Comparison of ENCODE assay signal across 33 cellular contexts in genomic region chr1:205337481-205337880, GRCh38. TPM values are rescaled to one million over a fixed set of nuclear protein-coding genes. Genes with fewer than 3 reads are reported as not detected.
"Had no signal": no experiment of that assay in that cellular context is flagged by ENCODE, and none has a peak within 500 bp of the region (broad histone marks: within the 10 kb centered on the region; RNA-seq: fewer than 3 reads in every experiment).

No MANE protein-coding gene starts in this region.

- DNase-seq: activated CD4-positive, alpha-beta T cell treated with anti-CD3 and anti-CD28 coated beads for 1 hour; activated CD4-positive, alpha-beta T cell treated with anti-CD3 and anti-CD28 coated beads for 48 hours; activated CD4-positive, alpha-beta T cell treated with anti-CD3 and anti-CD28 coated beads, Interleukin-2, amount 50 U/mL, for 48 hours; activated CD4-positive, CD25-positive, alpha-beta regulatory T cell; activated CD8-positive, alpha-beta T cell treated with anti-CD3 and anti-CD28 coated beads, Interleukin-2, amount 10 ng/mL, durations not matched to agents 7 days and 5 days; activated naive CD4-positive, alpha-beta T cell treated with anti-CD3 and anti-CD28 coated beads, Interleukin-2, amount 50 U/mL, for 16 hours; activated naive CD8-positive, alpha-beta T cell treated with anti-CD3 and anti-CD28 coated beads, Interleukin-2, amount 10 ng/mL, durations not matched to agents 7 days and 5 days; activated T-cell treated with anti-CD3 and anti-CD28 coated beads, Interleukin-2, amount 50 U/mL, for 24 hours; amygdala; Kasumi-1; KG1; MM.1S; MV-4-11; NCI-H1092; NCI-H1436 treated with DMSO at 0.1 percent for 48 hours; NCI-H1694 treated with DMSO at 0.1 percent for 48 hours; NCI-H2029; NCI-H510A; NCI-H526; NCI-H774; NK-92 treated with Interleukin-12 subunit alpha and Interleukin-12 subunit beta, amount 100 ng/mL, for 24 hours; PC-3; Peyer's patch; RPMI8226; SHP77 treated with DMSO at 0.1 percent for 48 hours; SK-N-SH; T-helper 17 cell had no signal

- H3K4me2 ChIP-seq: SK-N-SH had no signal

- H3K36me3 ChIP-seq: ascending aorta, breast epithelium, Peyer's patch, SJSA1 had no signal

- H3K4me3 Mint-ChIP-seq: activated CD8-positive, alpha-beta T cell treated with anti-CD3 and anti-CD28 coated beads, Interleukin-2, amount 10 ng/mL, durations not matched to agents 7 days and 5 days; activated naive CD8-positive, alpha-beta T cell treated with anti-CD3 and anti-CD28 coated beads, Interleukin-2, amount 10 ng/mL, durations not matched to agents 7 days and 5 days; activated T-cell treated with anti-CD3 and anti-CD28 coated beads, Interleukin-2, amount 50 U/mL, for 24 hours; activated T-helper 1 cell treated with anti-CD3 and anti-CD28 coated beads, Interleukin-12 subunit alpha, Interleukin-12 subunit beta, Interleukin-2, Interleukin-4 antibody, amounts not matched to agents 30 ng/mL and 10 ng/mL and 1 ng/mL, durations not matched to agents 14 hours and 24 hours and 36 hours; T-helper 17 cell had no signal

- H3K27me3 ChIP-seq: ascending aorta, breast epithelium, Peyer's patch had no signal

- H3K4me1 ChIP-seq: ascending aorta, breast epithelium, Peyer's patch, SJSA1 had no signal

- H3K36me3 Mint-ChIP-seq: activated naive CD8-positive, alpha-beta T cell treated with anti-CD3 and anti-CD28 coated beads, Interleukin-2, amount 10 ng/mL, durations not matched to agents 7 days and 5 days had no signal

- H3K27ac ChIP-seq: ascending aorta, breast epithelium, Peyer's patch, SJSA1, VCaP had no signal

- H3K4me3 ChIP-seq: ascending aorta, breast epithelium, Peyer's patch, SJSA1 had no signal

- H3K9ac ChIP-seq: SK-N-SH had no signal

- H3K9me3 ChIP-seq: ascending aorta, breast epithelium, Peyer's patch, SJSA1, SK-N-SH had no signal

- H3K27ac Mint-ChIP-seq: activated CD8-positive, alpha-beta T cell treated with anti-CD3 and anti-CD28 coated beads, Interleukin-2, amount 10 ng/mL, durations not matched to agents 7 days and 5 days; activated naive CD8-positive, alpha-beta T cell treated with anti-CD3 and anti-CD28 coated beads, Interleukin-2, amount 10 ng/mL, durations not matched to agents 7 days and 5 days; activated T-cell treated with anti-CD3 and anti-CD28 coated beads, Interleukin-2, amount 50 U/mL, for 24 hours; activated T-helper 1 cell treated with anti-CD3 and anti-CD28 coated beads, Interleukin-12 subunit alpha, Interleukin-12 subunit beta, Interleukin-2, Interleukin-4 antibody, amounts not matched to agents 30 ng/mL and 10 ng/mL and 1 ng/mL, durations not matched to agents 14 hours and 24 hours and 36 hours; T-helper 17 cell had no signal

- H3K9me2 ChIP-seq: SK-N-SH had no signal

- ATAC-seq: activated CD8-positive, alpha-beta T cell treated with anti-CD3 and anti-CD28 coated beads, Interleukin-2, amount 10 ng/mL, durations not matched to agents 7 days and 5 days; PC-3; T-helper 17 cell had no signal

- H3K9me3 Mint-ChIP-seq: activated naive CD8-positive, alpha-beta T cell treated with anti-CD3 and anti-CD28 coated beads, Interleukin-2, amount 10 ng/mL, durations not matched to agents 7 days and 5 days; activated T-cell treated with anti-CD3 and anti-CD28 coated beads, Interleukin-2, amount 50 U/mL, for 24 hours; activated T-helper 1 cell treated with anti-CD3 and anti-CD28 coated beads, Interleukin-12 subunit alpha, Interleukin-12 subunit beta, Interleukin-2, Interleukin-4 antibody, amounts not matched to agents 30 ng/mL and 10 ng/mL and 1 ng/mL, durations not matched to agents 14 hours and 24 hours and 36 hours had no signal

RNA-seq across cellular contexts. Expression of gene KLHDC8A, which starts 19.2 kb away (rescaled TPM):
- total RNA-seq: activated CD8-positive, alpha-beta T cell treated with anti-CD3 and anti-CD28 coated beads, Interleukin-2, amount 10 ng/mL, durations not matched to agents 7 days and 5 days; activated naive CD8-positive, alpha-beta T cell treated with anti-CD3 and anti-CD28 coated beads, Interleukin-2, amount 10 ng/mL, durations not matched to agents 7 days and 5 days; activated T-helper 1 cell treated with anti-CD3 and anti-CD28 coated beads, Interleukin-12 subunit alpha, Interleukin-12 subunit beta, Interleukin-2, Interleukin-4 antibody, amounts not matched to agents 30 ng/mL and 10 ng/mL and 1 ng/mL, durations not matched to agents 14 hours and 24 hours and 36 hours; ascending aorta; breast epithelium; cardiac septum; PC-3; Peyer's patch; SJSA1; T-helper 17 cell had no signal
